13 cellular contexts compared by ENCODE assay signal in the genomic region with DNA sequence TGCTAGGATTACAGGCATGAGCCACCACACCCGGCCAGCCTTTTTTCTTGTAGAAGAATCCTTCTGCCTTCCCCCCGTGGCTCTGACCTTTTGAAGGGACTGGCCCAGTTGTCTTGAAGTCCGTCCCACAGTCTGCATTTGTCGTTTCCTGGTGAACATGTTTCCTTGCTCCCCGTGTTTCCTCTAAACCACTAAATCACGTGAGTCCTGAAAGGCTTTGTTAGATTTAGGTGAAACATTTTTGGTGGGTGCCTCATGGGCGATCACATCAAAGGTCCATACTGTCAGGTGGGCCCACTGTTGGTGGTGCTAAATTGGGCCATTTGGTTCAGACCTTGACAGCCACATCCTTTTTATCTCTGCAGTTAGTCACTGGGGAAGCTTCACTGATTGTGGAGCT. TPM values are rescaled to one million over a fixed set of nuclear protein-coding genes. Genes with fewer than 3 reads are reported as not detected.
DNase-seq lines count a peak whose midpoint lies in the region; ATAC-seq and TF ChIP-seq lines count a peak whose summit lies in the region.
"Had no signal": no experiment of that assay in that cellular context is flagged by ENCODE, and none has a peak within 500 bp of the region (broad histone marks: within the 10 kb centered on the region; RNA-seq: fewer than 3 reads in every experiment).

No MANE protein-coding gene starts in this region.

- H3K9me3 Mint-ChIP-seq in CD14-positive monocyte, result peaks cover 0 to 3% (median 0%) of the 10 kb centered on the region in 7 donors
- no peaks in the 10 kb centered on the region for H3K9me3 Mint-ChIP-seq in activated naive CD8-positive, alpha-beta T cell treated with anti-CD3 and anti-CD28 coated beads, Interleukin-2, amount 50 U/mL, for 24 hours
- H3K9me3 Mint-ChIP-seq in natural killer cell treated with Interleukin-12 subunit alpha and Interleukin-12 subunit beta and Interleukin-15 and Interleukin-18, amount 100 ng/mL, for 72 hours, result no peaks in the 10 kb centered on the region
- peaks cover 3% of the 10 kb centered on the region for H3K9me3 Mint-ChIP-seq in type B pancreatic cell
- H3K9me3 Mint-ChIP-seq: HFFc6, memory B cell had no signal

- H3K36me3 Mint-ChIP-seq in CD14-positive monocyte (peaks cover 9 to 25% of the 10 kb centered on the region in 2 donors), type B pancreatic cell (peaks cover 10% of the 10 kb centered on the region)
- H3K36me3 Mint-ChIP-seq in activated naive CD8-positive, alpha-beta T cell treated with anti-CD3 and anti-CD28 coated beads, Interleukin-2, amount 50 U/mL, for 24 hours (ENCODE audit: low read depth), result peaks cover 11% of the 10 kb centered on the region
- no peaks in the 10 kb centered on the region for H3K36me3 Mint-ChIP-seq in natural killer cell treated with Interleukin-12 subunit alpha and Interleukin-12 subunit beta and Interleukin-15 and Interleukin-18, amount 100 ng/mL, for 72 hours

- H3K4me1 Mint-ChIP-seq in CD14-positive monocyte (peaks cover 72% of the 10 kb centered on the region), type B pancreatic cell (ENCODE audit: unreplicated experiment) (peaks cover 16% of the 10 kb centered on the region)
- peaks cover 88% of the 10 kb centered on the region for H3K4me1 Mint-ChIP-seq in activated naive CD8-positive, alpha-beta T cell treated with anti-CD3 and anti-CD28 coated beads, Interleukin-2, amount 50 U/mL, for 24 hours
- H3K4me1 Mint-ChIP-seq in natural killer cell treated with Interleukin-12 subunit alpha and Interleukin-12 subunit beta and Interleukin-15 and Interleukin-18, amount 100 ng/mL, for 72 hours (ENCODE audit: low read depth in 2 of 2), result peaks cover 32 to 63% of the 10 kb centered on the region in 2 donors

- H3K4me3 ChIP-seq in Jurkat, Clone E6-1 (ENCODE audit: low read length), result no peak overlapping the region

- TF ChIP-seq POLR2A in GM18505 (IDR thresholded peaks at IDR 0.05; ENCODE audit: borderline replicate concordance, extremely low read depth, insufficient read depth, insufficient read length), result no peak

- H3K4me3 Mint-ChIP-seq in CD14-positive monocyte, result peak overlapping the region in 1 of 2 donors; percentile 78
- H3K4me3 Mint-ChIP-seq in activated naive CD8-positive, alpha-beta T cell treated with anti-CD3 and anti-CD28 coated beads, Interleukin-2, amount 50 U/mL, for 24 hours, result peak overlapping the region; percentile 53
- H3K4me3 Mint-ChIP-seq in natural killer cell treated with Interleukin-12 subunit alpha and Interleukin-12 subunit beta and Interleukin-15 and Interleukin-18, amount 100 ng/mL, for 72 hours, result peak overlapping the region; percentile 48
- no peak overlapping the region for H3K4me3 Mint-ChIP-seq in type B pancreatic cell
- H3K4me3 Mint-ChIP-seq: HFFc6, memory B cell had no signal

- peak overlapping the region; percentile 57 to 91 (median 88) for H3K27ac Mint-ChIP-seq in CD14-positive monocyte
- peak overlapping the region; percentile 88 for H3K27ac Mint-ChIP-seq in activated naive CD8-positive, alpha-beta T cell treated with anti-CD3 and anti-CD28 coated beads, Interleukin-2, amount 50 U/mL, for 24 hours
- peak overlapping the region in 1 of 2 donors; percentile 62 for H3K27ac Mint-ChIP-seq in natural killer cell treated with Interleukin-12 subunit alpha and Interleukin-12 subunit beta and Interleukin-15 and Interleukin-18, amount 100 ng/mL, for 72 hours
- H3K27ac Mint-ChIP-seq in type B pancreatic cell, result no peak overlapping the region
- H3K27ac Mint-ChIP-seq: HFFc6, memory B cell had no signal

- TF ChIP-seq CTCF in CD14-positive monocyte (IDR thresholded peaks at IDR 0.05) (no peak), type B pancreatic cell (conservative IDR thresholded peaks at IDR 0.05) (no peak)

- ATAC-seq in activated naive CD8-positive, alpha-beta T cell treated with anti-CD3 and anti-CD28 coated beads, Interleukin-2, amount 50 U/mL, for 24 hours, result peak; percentile 79
- no peak for ATAC-seq in natural killer cell treated with Interleukin-12 subunit alpha and Interleukin-12 subunit beta and Interleukin-15 and Interleukin-18, amount 100 ng/mL, for 72 hours
- ATAC-seq in GM18505 (IDR thresholded peaks at IDR 0.05; ENCODE audit: unreplicated experiment), result no peak

- no peaks in the 10 kb centered on the region for H3K27me3 Mint-ChIP-seq in CD14-positive monocyte (ENCODE audit: low read depth in 3 of 3)
- no peaks in the 10 kb centered on the region for H3K27me3 Mint-ChIP-seq in activated naive CD8-positive, alpha-beta T cell treated with anti-CD3 and anti-CD28 coated beads, Interleukin-2, amount 50 U/mL, for 24 hours
- H3K27me3 Mint-ChIP-seq in natural killer cell treated with Interleukin-12 subunit alpha and Interleukin-12 subunit beta and Interleukin-15 and Interleukin-18, amount 100 ng/mL, for 72 hours, result no peaks in the 10 kb centered on the region
- no peaks in the 10 kb centered on the region for H3K27me3 Mint-ChIP-seq in type B pancreatic cell
- H3K27me3 Mint-ChIP-seq: memory B cell had no signal

- DNase-seq in CD14-positive monocyte (ENCODE audit: low spot score), result no peak
- DNase-seq in Jurkat, Clone E6-1 (ENCODE audit: low read depth, low spot score), result peak; percentile 64
- peak; percentile 67 for DNase-seq in activated naive CD8-positive, alpha-beta T cell treated with anti-CD3 and anti-CD28 coated beads, Interleukin-2, amount 50 U/mL, for 24 hours
- no peak for DNase-seq in natural killer cell treated with Interleukin-12 subunit alpha and Interleukin-12 subunit beta and Interleukin-15 and Interleukin-18, amount 100 ng/mL, for 72 hours (ENCODE audit: low spot score)
- DNase-seq in NOMO-1 treated with DMSO at 0.1 percent for 48 hours (lab: John Stamatoyannopoulos, UW; ENCODE audit: unreplicated experiment), result no peak
- no peak for DNase-seq in type B pancreatic cell (ENCODE audit: extremely low spot score, unreplicated experiment)
- no peak for DNase-seq in NCI-H2081 (lab: John Stamatoyannopoulos, UW)
- DNase-seq: activated CD8-positive, alpha-beta memory T cell treated with anti-CD3 and anti-CD28 coated beads for 24 hours; HFFc6; MM.1S; NCI-H226 had no signal

- intact Hi-C loops in CD14-positive monocyte (cut with micrococcal nuclease), result loop anchor here in 1 of 2 donors (2.0 kb wide), 1 partner anchor 14 kb away; no protein-coding TSS in a partner anchor

RNA-seq across cellular contexts. Expression of a gene that starts 26.3 kb away (rescaled TPM):
- polyA plus RNA-seq in CD14-positive monocyte, result 1 to 10 TPM; 4.5 to 4.6 TPM
- polyA plus RNA-seq in Jurkat, Clone E6-1 (2012; ENCODE audit: insufficient read depth, insufficient read length), result 18.9 TPM
- total RNA-seq in natural killer cell treated with Interleukin-12 subunit alpha and Interleukin-12 subunit beta and Interleukin-15 and Interleukin-18, amount 100 ng/mL, for 72 hours, result 10 to 100 TPM; 28.4 to 48.6 TPM
- 28.4 and 44.5 TPM in 2 replicates for total RNA-seq in type B pancreatic cell (ENCODE audit: low replicate concordance)

Comparison
In these comparisons a context has a peak if more than half of its experiments do, and no peak if none do; other contexts are left out.
1. DNase-seq: peak in Jurkat, Clone E6-1 (single experiment) and activated naive CD8-positive, alpha-beta T cell treated with anti-CD3 and anti-CD28 coated beads, Interleukin-2, amount 50 U/mL, for 24 hours (single experiment); none in CD14-positive monocyte (single experiment), natural killer cell treated with Interleukin-12 subunit alpha and Interleukin-12 subunit beta and Interleukin-15 and Interleukin-18, amount 100 ng/mL, for 72 hours (single experiment), NOMO-1 treated with DMSO at 0.1 percent for 48 hours (single experiment), type B pancreatic cell (single experiment) and NCI-H2081 (0 of 2).